1 cellular context compared by ENCODE assay signal in the genomic region with DNA sequence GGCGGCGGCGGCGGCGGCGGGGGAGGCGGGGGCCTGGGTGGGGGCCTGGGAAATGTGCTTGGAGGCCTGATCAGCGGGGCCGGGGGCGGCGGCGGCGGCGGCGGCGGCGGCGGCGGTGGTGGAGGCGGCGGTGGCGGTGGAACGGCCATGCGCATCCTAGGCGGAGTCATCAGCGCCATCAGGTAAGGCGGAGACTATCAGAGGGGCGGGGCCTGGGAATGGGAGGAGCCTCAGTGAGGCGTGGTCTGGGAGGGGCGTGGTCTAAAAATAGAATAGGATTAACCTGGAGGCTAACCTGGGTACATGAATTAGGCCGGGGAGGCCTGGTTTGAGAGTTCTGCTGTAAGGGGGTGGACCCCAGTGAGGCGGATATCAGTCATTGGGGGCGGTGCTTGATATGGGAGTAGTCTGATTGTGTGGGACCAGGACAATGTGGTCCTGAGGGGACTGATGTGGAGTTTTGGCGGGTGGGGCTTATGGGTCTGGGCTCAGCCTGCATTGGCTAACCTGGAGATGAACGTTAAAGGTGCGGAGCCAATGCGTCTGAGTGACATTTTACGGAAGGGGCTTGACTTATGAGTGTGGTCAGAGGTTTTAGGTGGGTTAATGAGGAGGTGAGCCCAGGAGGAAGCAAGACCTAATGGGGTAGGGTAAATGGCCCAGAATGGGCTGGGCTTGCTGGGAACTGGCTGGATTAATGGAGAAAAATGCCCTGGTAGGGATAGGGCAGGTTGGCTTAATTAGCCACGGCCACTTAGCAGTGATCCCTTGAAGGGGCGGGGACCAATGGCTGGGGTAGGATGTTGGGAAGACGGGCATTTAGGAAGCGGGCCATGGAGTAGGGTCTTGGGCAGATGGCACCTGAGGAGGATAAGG.
TF ChIP-seq lines count a peak whose summit lies in the region.

No MANE protein-coding gene starts in this region.

TF ChIP-seq in endothelial cell of umbilical vein, 7 proteins besides CTCF, POLR2A, EP300 and RAD21:
- TF ChIP-seq POLR2AphosphoS5 (IDR thresholded peaks at IDR 0.05; ENCODE audit: insufficient read depth, low read depth, low read length) (no peak), MYC (IDR thresholded peaks at IDR 0.05; ENCODE audit: low read depth, low read length) (no peak), FOS (IDR thresholded peaks at IDR 0.05; ENCODE audit: borderline replicate concordance, insufficient read depth, low read length) (no peak), JUN (IDR thresholded peaks at IDR 0.05; ENCODE audit: borderline replicate concordance, insufficient read depth, insufficient read length, low read depth) (no peak), EZH2 (IDR thresholded peaks at IDR 0.05; ENCODE audit: borderline replicate concordance, low read depth, low read length, severe bottlenecking) (no peak), GATA2 (IDR thresholded peaks at IDR 0.05; ENCODE audit: insufficient read depth, insufficient read length, low read depth, low read length) (no peak)
- TF ChIP-seq, protein P1, sequence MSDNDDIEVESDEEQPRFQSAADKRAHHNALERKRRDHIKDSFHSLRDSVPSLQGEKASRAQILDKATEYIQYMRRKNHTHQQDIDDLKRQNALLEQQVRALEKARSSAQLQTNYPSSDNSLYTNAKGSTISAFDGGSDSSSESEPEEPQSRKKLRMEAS (IDR thresholded peaks at IDR 0.05; ENCODE audit: insufficient read depth, insufficient read length) = no peak
